29 cellular contexts compared by ENCODE assay signal in the genomic region with DNA sequence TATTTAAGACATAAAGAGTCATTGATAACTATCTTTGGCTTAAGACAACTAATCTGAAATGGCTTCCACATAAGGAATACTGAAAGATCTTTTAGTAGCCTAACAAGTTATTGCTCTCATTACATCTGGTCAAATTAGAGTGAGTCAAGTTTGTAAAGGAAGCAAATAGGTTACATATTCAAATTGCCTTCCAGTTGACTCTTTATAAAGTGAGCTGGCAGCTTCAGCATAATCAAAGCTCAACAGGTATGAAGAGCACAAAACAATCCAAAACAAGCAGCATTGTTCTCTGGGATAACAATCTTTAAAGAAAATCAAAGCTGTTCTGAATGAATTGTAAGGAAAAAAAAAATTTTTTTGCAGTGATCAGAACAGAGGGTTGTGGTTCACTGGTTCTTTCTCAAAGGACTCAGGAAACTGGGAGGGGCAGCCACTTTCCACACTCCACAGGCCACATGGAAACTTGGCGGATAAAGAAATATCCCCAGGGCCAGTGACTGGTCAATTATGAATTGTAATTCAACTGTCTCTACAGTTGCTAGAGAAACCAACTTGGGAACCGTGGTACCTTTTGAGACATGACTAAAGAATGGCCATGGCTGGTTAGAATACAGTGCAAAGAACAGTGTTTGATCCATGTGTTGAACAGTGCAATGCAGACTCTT.
DNase-seq lines count a peak whose midpoint lies in the region; ATAC-seq, FAIRE-seq and TF ChIP-seq lines count a peak whose summit lies in the region.
"Had no signal": no experiment of that assay in that cellular context is flagged by ENCODE, and none has a peak within 500 bp of the region (broad histone marks: within the 10 kb centered on the region; RNA-seq: fewer than 3 reads in every experiment).

No MANE protein-coding gene starts in this region.

- peaks cover 0 to 6% (median 2%) of the 10 kb centered on the region in 9 donors for H3K9me3 Mint-ChIP-seq in naive thymus-derived CD8-positive, alpha-beta T cell
- H3K9me3 Mint-ChIP-seq: activated CD4-positive, alpha-beta T cell treated with anti-CD3 and anti-CD28 coated beads, Interleukin-2, amount 10 ng/mL, durations not matched to agents 7 days and 5 days had no signal

- no peak overlapping the region for H3K27ac Mint-ChIP-seq in naive thymus-derived CD8-positive, alpha-beta T cell
- H3K27ac Mint-ChIP-seq: activated CD4-positive, alpha-beta T cell treated with anti-CD3 and anti-CD28 coated beads, Interleukin-2, amount 10 ng/mL, durations not matched to agents 7 days and 5 days; activated naive CD4-positive, alpha-beta T cell treated with anti-CD3 and anti-CD28 coated beads, Interleukin-2, amount 50 U/mL, for 72 hours; memory B cell; stimulated activated naive CD8-positive, alpha-beta T cell treated with anti-CD3 and anti-CD28 coated beads, Interleukin-15, Interleukin-2, amounts not matched to agents 100 ng/mL and 50 ng/mL, for 24 hours had no signal

- TF ChIP-seq EP300 in Ishikawa (IDR thresholded peaks at IDR 0.05; ENCODE audit: borderline replicate concordance) = peak; percentile 78

- no peak overlapping the region for H3K4me3 Mint-ChIP-seq in naive thymus-derived CD8-positive, alpha-beta T cell
- H3K4me3 Mint-ChIP-seq: activated CD4-positive, alpha-beta T cell treated with anti-CD3 and anti-CD28 coated beads, Interleukin-2, amount 10 ng/mL, durations not matched to agents 7 days and 5 days; memory B cell; stimulated activated naive CD8-positive, alpha-beta T cell treated with anti-CD3 and anti-CD28 coated beads, Interleukin-15, Interleukin-2, amounts not matched to agents 100 ng/mL and 50 ng/mL, for 24 hours had no signal

- H3K4me3 ChIP-seq in bronchial epithelial cell (ENCODE audit: low read depth, low read length) (no peak overlapping the region), right cardiac atrium (ENCODE audit: low read length) (no peak overlapping the region), coronary artery (no peak overlapping the region)
- H3K4me3 ChIP-seq: ascending aorta, right atrium auricular region, SJSA1, tibial nerve had no signal

- TF ChIP-seq CTCF in bronchial epithelial cell (IDR thresholded peaks at IDR 0.05; ENCODE audit: insufficient read depth, low read length, severe bottlenecking) (no peak), coronary artery (IDR thresholded peaks at IDR 0.05) (no peak)

- no peaks in the 10 kb centered on the region for H3K9me3 ChIP-seq in right cardiac atrium (ENCODE audit: control insufficient read depth, low read length)
- H3K9me3 ChIP-seq: ascending aorta, BE2C, right atrium auricular region, tibial nerve had no signal

- DNase-seq in AG08395 (ENCODE audit: low spot score) (peak; percentile 3), bronchial epithelial cell (ENCODE audit: low read depth) (peak; percentile 26), left kidney (ENCODE audit: low read depth, low spot score) (peak; percentile 65), right cardiac atrium (no peak), coronary artery (ENCODE audit: low spot score) (no peak)
- no peak for DNase-seq in naive thymus-derived CD8-positive, alpha-beta T cell
- DNase-seq: activated CD4-positive, alpha-beta T cell treated with anti-CD3 and anti-CD28 coated beads, Interleukin-2, amount 10 ng/mL, durations not matched to agents 7 days and 5 days; BE2C; COR-L47; Karpas-422; NCI-H1048; NCI-H2029; NCI-H446; NK-92 treated with Interleukin-12 subunit alpha and Interleukin-12 subunit beta, amount 100 ng/mL, for 24 hours; stimulated activated CD4-positive, alpha-beta T cell treated with anti-CD3 and anti-CD28 coated beads, Interleukin-12 subunit alpha, Interleukin-12 subunit beta, amount 100 ng/mL, for 4 hours; stimulated activated CD4-positive, alpha-beta T cell treated with anti-CD3 and anti-CD28 coated beads, Interleukin-4, amount 100 ng/mL, for 4 hours; T-helper 1 cell had no signal

- H3K36me3 ChIP-seq in bronchial epithelial cell (ENCODE audit: control insufficient read depth, insufficient read depth, low read length) = no peaks in the 10 kb centered on the region
- H3K36me3 ChIP-seq: ascending aorta, BE2C, right atrium auricular region, SJSA1, tibial nerve had no signal

- no peaks in the 10 kb centered on the region for H3K27me3 ChIP-seq in bronchial epithelial cell (ENCODE audit: control insufficient read depth, insufficient read depth, low read length)
- no peaks in the 10 kb centered on the region for H3K27me3 ChIP-seq in right cardiac atrium (ENCODE audit: control insufficient read depth, insufficient read depth)
- H3K27me3 ChIP-seq: ascending aorta, BE2C, right atrium auricular region, SJSA1, tibial nerve had no signal

- H3K36me3 Mint-ChIP-seq in naive thymus-derived CD8-positive, alpha-beta T cell = no peaks in the 10 kb centered on the region
- H3K36me3 Mint-ChIP-seq: activated naive CD4-positive, alpha-beta T cell treated with anti-CD3 and anti-CD28 coated beads, Interleukin-2, amount 50 U/mL, for 72 hours; memory B cell had no signal

- H3K27ac ChIP-seq in right cardiac atrium (ENCODE audit: low read length) (no peak overlapping the region), coronary artery (no peak overlapping the region)
- H3K27ac ChIP-seq: ascending aorta, right atrium auricular region, SJSA1, tibial nerve had no signal

- ATAC-seq in HG03354 (IDR thresholded peaks at IDR 0.05; ENCODE audit: poor library complexity, severe bottlenecking, unreplicated experiment) = no peak
- ATAC-seq in naive thymus-derived CD8-positive, alpha-beta T cell = no peak
- ATAC-seq in right cardiac atrium = no peak
- ATAC-seq: activated naive CD4-positive, alpha-beta T cell treated with anti-CD3 and anti-CD28 coated beads, Interleukin-2, amount 50 U/mL, for 72 hours; esophagus mucosa; HCT116; Panc1 had no signal

- H3K4me1 Mint-ChIP-seq in naive thymus-derived CD8-positive, alpha-beta T cell = no peaks in the 10 kb centered on the region
- H3K4me1 Mint-ChIP-seq: activated CD4-positive, alpha-beta T cell treated with anti-CD3 and anti-CD28 coated beads, Interleukin-2, amount 10 ng/mL, durations not matched to agents 7 days and 5 days; memory B cell had no signal

- WGBS in right cardiac atrium = 75% methylated on average over 2 of the region's 2 CpGs

- no peaks in the 10 kb centered on the region for H3K4me1 ChIP-seq in right cardiac atrium (ENCODE audit: control insufficient read depth, insufficient read depth, low read length)
- H3K4me1 ChIP-seq: ascending aorta, BE2C, right atrium auricular region, SJSA1, tibial nerve had no signal

- no peak for FAIRE-seq in bronchial epithelial cell (lab: Jason Lieb, UNC)

- POLR2A ChIA-PET in naive thymus-derived CD8-positive, alpha-beta T cell (lab: Charles Lee) = no interaction called here

- TF ChIP-seq RAD21 in Ishikawa (IDR thresholded peaks at IDR 0.05; ENCODE audit: low read depth) = no peak

- no peaks in the 10 kb centered on the region for H3K27me3 Mint-ChIP-seq in naive thymus-derived CD8-positive, alpha-beta T cell
- H3K27me3 Mint-ChIP-seq: activated CD4-positive, alpha-beta T cell treated with anti-CD3 and anti-CD28 coated beads, Interleukin-2, amount 10 ng/mL, durations not matched to agents 7 days and 5 days; memory B cell; stimulated activated naive CD8-positive, alpha-beta T cell treated with anti-CD3 and anti-CD28 coated beads, Interleukin-15, Interleukin-2, amounts not matched to agents 100 ng/mL and 50 ng/mL, for 24 hours had no signal

- intact Hi-C loops in right cardiac atrium (cut with DNase I) = no loop called here

TF ChIP-seq in Ishikawa, 13 proteins besides CTCF, POLR2A, EP300 and RAD21:
- TF ChIP-seq YY1 (IDR thresholded peaks at IDR 0.05; ENCODE audit: low read depth) (no peak), CEBPB (IDR thresholded peaks at IDR 0.05) (no peak), NFIC (IDR thresholded peaks at IDR 0.05) (peak; percentile 66), TCF12 (IDR thresholded peaks at IDR 0.05; ENCODE audit: low read depth) (peak; percentile 64), FOXM1 (IDR thresholded peaks at IDR 0.05; ENCODE audit: borderline replicate concordance, low read depth) (peak; percentile 73; the same call in 1 of the 2 replicates), TEAD4 (IDR thresholded peaks at IDR 0.05) (peak; percentile 44; the same call in 1 of the 2 replicates), CREB1 (IDR thresholded peaks at IDR 0.05; ENCODE audit: low read depth) (no peak)
- TF ChIP-seq, protein P1, sequence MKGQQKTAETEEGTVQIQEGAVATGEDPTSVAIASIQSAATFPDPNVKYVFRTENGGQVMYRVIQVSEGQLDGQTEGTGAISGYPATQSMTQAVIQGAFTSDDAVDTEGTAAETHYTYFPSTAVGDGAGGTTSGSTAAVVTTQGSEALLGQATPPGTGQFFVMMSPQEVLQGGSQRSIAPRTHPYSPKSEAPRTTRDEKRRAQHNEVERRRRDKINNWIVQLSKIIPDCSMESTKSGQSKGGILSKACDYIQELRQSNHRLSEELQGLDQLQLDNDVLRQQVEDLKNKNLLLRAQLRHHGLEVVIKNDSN (IDR thresholded peaks at IDR 0.05) = no peak
TF ChIP-seq in Ishikawa: peak in this region for 4.

Comparison
In these comparisons a context has a peak if more than half of its experiments do, and no peak if none do; other contexts are left out.
1. DNase-seq: peak in AG08395 (single experiment), bronchial epithelial cell (single experiment) and left kidney (single experiment); none in naive thymus-derived CD8-positive, alpha-beta T cell (0 of 10), right cardiac atrium (0 of 3) and coronary artery (single experiment).